In genomic region chr3:42032693-42033349, GRCh38 we compare ENCODE assay signal across 8 cellular contexts. TPM values are rescaled to one million over a fixed set of nuclear protein-coding genes. Genes with fewer than 3 reads are reported as not detected.
DNase-seq lines count a peak whose midpoint lies in the region; ATAC-seq and TF ChIP-seq lines count a peak whose summit lies in the region.

No MANE protein-coding gene starts in this region.

- ATAC-seq in GM21723 (IDR thresholded peaks at IDR 0.05; ENCODE audit: unreplicated experiment) = no peak

- H3K4me2 ChIP-seq in MM.1S (ENCODE audit: low read depth, low read length) = no peak overlapping the region

- no peak overlapping the region for H3K9ac ChIP-seq in MM.1S (ENCODE audit: low read length)

- peaks cover 94% of the 10 kb centered on the region for H3K79me2 ChIP-seq in MM.1S (ENCODE audit: low read length)

- peak; percentile 86 for DNase-seq in ACHN
- peak; percentile 86 for DNase-seq in NB4 (ENCODE audit: low read depth)
- DNase-seq in anterior cingulate cortex (lab: John Stamatoyannopoulos, UW) = peak in 35 of 58 donors; percentile 9 to 72 (median 31)
- DNase-seq in islet precursor cell = peak; percentile 89
- DNase-seq in spleen = no peak
- no peak for DNase-seq in 8988T
- no peak for DNase-seq in MM.1S

- intact Hi-C loops in spleen (cut with DNase I; ENCODE audit: low total_unique reads) = no loop called here

- in situ Hi-C loops in ACHN (cut with HindIII; ENCODE audit: low pct_ligation_motif_present, low pct_unique_long_range_greater_than_20kb, low sequenced_read_pairs) = no loop called here

- no peaks in the 10 kb centered on the region for H3K27me3 ChIP-seq in spleen (replicated peaks in 1 of 7)
- H3K27me3 ChIP-seq in MM.1S (replicated peaks; ENCODE audit: insufficient read depth, low read length) = no peaks in the 10 kb centered on the region

- H3K27ac ChIP-seq in spleen (peak overlapping the region in 7 of 8 donors; percentile 32 to 71 (median 54)), MM.1S (ENCODE audit: low read length) (no peak overlapping the region)

- H4K20me1 ChIP-seq in MM.1S (ENCODE audit: insufficient read depth, low read length) = peaks cover 5% of the 10 kb centered on the region; the same call in 1 of the 2 replicates

- TF ChIP-seq CTCF in NB4 (IDR thresholded peaks at IDR 0.05; ENCODE audit: low read depth, low read length) = no peak
- TF ChIP-seq CTCF in spleen (IDR thresholded peaks at IDR 0.05 in 8 of 11, conservative IDR thresholded peaks at IDR 0.05 in 3 of 11) = no peak
- no peak for TF ChIP-seq CTCF in MM.1S (IDR thresholded peaks at IDR 0.05; ENCODE audit: low read length)

- no peak overlapping the region for H2AFZ ChIP-seq in MM.1S (ENCODE audit: low read length)

- H3K9me2 ChIP-seq in MM.1S (replicated peaks; ENCODE audit: insufficient read depth, low read length) = no peaks in the 10 kb centered on the region

- H3K4me1 ChIP-seq in spleen (peaks cover 35 to 89% (median 54%) of the 10 kb centered on the region in 6 donors), MM.1S (ENCODE audit: low read length) (0 out of 2 replicates have a peak, but pooled peaks cover 9% of the 10 kb centered on the region)

- H3F3A ChIP-seq in MM.1S (ENCODE audit: insufficient read depth, low read length) = no peaks in the 10 kb centered on the region

- no peak overlapping the region for H3K4me3 ChIP-seq in NB4 (ENCODE audit: low read depth, low read length)
- H3K4me3 ChIP-seq in spleen = no peak overlapping the region
- H3K4me3 ChIP-seq in MM.1S (ENCODE audit: low read length) = no peak overlapping the region

- peaks cover 0 to 26% (median 10%) of the 10 kb centered on the region in 6 donors for H3K36me3 ChIP-seq in spleen
- H3K36me3 ChIP-seq in MM.1S (replicated peaks; ENCODE audit: insufficient read depth, low read length) = no peaks in the 10 kb centered on the region

- TF ChIP-seq POLR2A in NB4 (IDR thresholded peaks at IDR 0.05; ENCODE audit: extremely low read depth, insufficient read length) = no peak
- no peak for TF ChIP-seq POLR2A in spleen (IDR thresholded peaks at IDR 0.05)

- no peaks in the 10 kb centered on the region for H3K9me3 ChIP-seq in spleen
- no peaks in the 10 kb centered on the region for H3K9me3 ChIP-seq in MM.1S (replicated peaks; ENCODE audit: insufficient read depth, low read length)

- 65 to 80% (median 67%) methylated on average over 15 of the region's 15 CpGs for WGBS in spleen, 5 donors

RNA-seq across cellular contexts. Expression of gene TRAK1, which starts 58.3 kb away (rescaled TPM):
- total RNA-seq in spleen = 10 to 100 TPM; 43.5 to 60.0 (median 49.0) TPM
- polyA plus RNA-seq in spleen = 10 to 100 TPM; 15.4 to 20.0 (median 17.1) TPM

Comparison
In these comparisons a context has a peak if more than half of its experiments do, and no peak if none do; other contexts are left out.
1. DNase-seq: peak in ACHN (single experiment), NB4 (single experiment), anterior cingulate cortex (35 of 58) and islet precursor cell (single experiment); none in spleen (single experiment), 8988T (single experiment) and MM.1S (single experiment).